Comparison of ENCODE assay signal across 29 cellular contexts in the genomic region with DNA sequence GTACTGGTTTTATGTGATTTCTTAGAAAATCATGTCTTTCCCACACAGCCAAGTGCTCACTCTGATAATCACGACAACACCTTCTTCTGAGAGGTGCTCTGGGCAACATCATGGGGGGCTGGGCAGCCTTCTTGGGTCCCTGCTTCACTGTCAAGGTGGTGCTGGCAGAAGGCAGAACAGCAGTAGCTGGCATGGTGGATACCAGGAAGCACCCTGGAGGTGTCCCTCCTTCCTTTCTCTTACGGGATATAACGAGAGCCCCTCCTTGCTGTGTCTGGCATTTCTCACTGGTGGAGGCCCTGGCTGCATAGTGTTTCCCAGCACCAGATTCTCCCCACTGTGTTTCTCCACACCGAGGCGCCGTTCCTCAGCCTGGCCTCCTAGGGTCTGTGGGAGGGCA.
"Had no signal": no experiment of that assay in that cellular context is flagged by ENCODE, and none has a peak within 500 bp of the region (broad histone marks: within the 10 kb centered on the region; RNA-seq: fewer than 3 reads in every experiment).

No MANE protein-coding gene starts in this region.

- H3K27ac ChIP-seq: cardiac muscle cell, Peyer's patch, SJSA1 had no signal

- H3K9ac ChIP-seq: SK-N-SH had no signal

- DNase-seq: activated CD4-positive, alpha-beta T cell treated with anti-CD3 and anti-CD28 coated beads, Interleukin-2, amount 10 ng/mL, durations not matched to agents 7 days and 5 days; activated CD4-positive, alpha-beta T cell treated with anti-CD3 and anti-CD28 coated beads, Interleukin-2, amount 50 U/mL, for 48 hours; activated CD8-positive, alpha-beta memory T cell treated with anti-CD3 and anti-CD28 coated beads for 24 hours; activated CD8-positive, alpha-beta memory T cell treated with anti-CD3 and anti-CD28 coated beads, Interleukin-2, amount 10 ng/mL, durations not matched to agents 7 days and 5 days; activated CD8-positive, alpha-beta memory T cell treated with anti-CD3 and anti-CD28 coated beads, Interleukin-2, amount 50 U/mL, for 48 hours; activated effector memory CD4-positive, alpha-beta T cell treated with Interleukin-2 at 50 U/mL for 16 hours; activated naive CD4-positive, alpha-beta T cell treated with anti-CD3 and anti-CD28 coated beads, Interleukin-2, amount 10 ng/mL, durations not matched to agents 7 days and 5 days; activated naive CD8-positive, alpha-beta T cell treated with anti-CD3 and anti-CD28 coated beads, Interleukin-2, amount 50 U/mL, for 24 hours; activated T-cell treated with anti-CD3 and anti-CD28 coated beads, Interleukin-2, amount 50 U/mL, for 48 hours; amniotic stem cell; aorta; Kasumi-1; MG63; MV-4-11; NCI-H1092; NCI-H1436 treated with DMSO at 0.1 percent for 48 hours; NCI-H1694 treated with DMSO at 0.1 percent for 48 hours; NCI-H2029; NCI-H345; NCI-H524 treated with DMSO at 0.1 percent for 48 hours; NCI-H748 treated with DMSO at 0.1 percent for 48 hours; NK-92 treated with Interleukin-12 subunit alpha and Interleukin-12 subunit beta, amount 100 ng/mL, for 24 hours; Peyer's patch; RPMI8226; SHP77 treated with DMSO at 0.1 percent for 48 hours; SK-N-SH had no signal

- ATAC-seq: activated CD8-positive, alpha-beta memory T cell treated with anti-CD3 and anti-CD28 coated beads, Interleukin-2, amount 10 ng/mL, durations not matched to agents 7 days and 5 days; PC-3 had no signal

- H3K27me3 ChIP-seq: cardiac muscle cell, MG63, Peyer's patch, SJSA1 had no signal

- H3K4me3 ChIP-seq: cardiac muscle cell, MG63, Peyer's patch, SJSA1 had no signal

- H3K9me3 ChIP-seq: MG63, Peyer's patch, SJSA1, SK-N-SH had no signal

- H3K36me3 ChIP-seq: MG63, SJSA1 had no signal
